10 cellular contexts compared by ENCODE assay signal in the genomic region with DNA sequence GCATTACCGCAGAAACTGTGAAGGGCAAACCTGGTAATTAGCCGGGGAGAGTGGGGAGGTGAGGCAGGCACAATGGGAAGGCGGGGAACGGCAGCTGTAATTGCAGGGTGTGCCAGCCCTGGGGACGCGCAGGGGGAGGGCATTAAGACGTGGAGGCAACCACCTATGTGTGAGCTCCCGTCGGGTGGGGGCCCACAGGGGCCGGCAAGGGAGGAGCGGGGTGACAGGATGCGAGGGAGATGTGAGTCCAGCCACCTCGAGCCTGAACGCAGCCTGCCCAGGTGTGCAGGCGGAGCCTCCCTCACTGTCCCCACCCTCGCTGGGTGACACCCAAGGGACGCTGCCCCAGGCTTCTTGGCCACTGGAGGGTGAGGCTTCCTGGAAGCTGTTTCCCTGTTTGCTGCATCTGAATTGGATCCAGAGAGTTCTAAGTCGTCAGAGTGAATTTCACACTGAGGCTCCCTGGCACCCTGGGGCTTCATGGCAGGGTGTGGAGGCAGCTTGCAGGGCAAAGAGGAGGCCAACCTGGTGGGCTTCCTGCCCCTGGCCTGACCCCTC.
DNase-seq lines count a peak whose midpoint lies in the region; ATAC-seq and TF ChIP-seq lines count a peak whose summit lies in the region.
"Had no signal": no experiment of that assay in that cellular context is flagged by ENCODE, and none has a peak within 500 bp of the region (broad histone marks: within the 10 kb centered on the region; RNA-seq: fewer than 3 reads in every experiment).

No MANE protein-coding gene starts in this region.

- H3K4me3 Mint-ChIP-seq in brain: peak overlapping the region in 1 of 5 experiments; percentile 18
- H3K4me3 Mint-ChIP-seq in activated CD4-positive, alpha-beta memory T cell treated with anti-CD3 and anti-CD28 coated beads for 36 hours: no peak overlapping the region

- POLR2A ChIA-PET in activated CD4-positive, alpha-beta memory T cell treated with anti-CD3 and anti-CD28 coated beads for 36 hours (lab: Charles Lee): no interaction called here

- H3K27ac ChIP-seq in muscle layer of duodenum (ENCODE audit: low read length): peak overlapping the region; percentile 60

- no peak overlapping the region for H3K4me3 ChIP-seq in MG63
- H3K4me3 ChIP-seq in muscle layer of duodenum (ENCODE audit: low read depth in 1 of 2, low read length in 2 of 2): no peak overlapping the region

- DNase-seq in COLO668 (lab: John Stamatoyannopoulos, UW; ENCODE audit: unreplicated experiment): peak; percentile 65
- peak; percentile 56 for DNase-seq in MG63
- no peak for DNase-seq in activated CD4-positive, alpha-beta memory T cell treated with anti-CD3 and anti-CD28 coated beads for 36 hours
- DNase-seq: activated T-cell treated with anti-CD3 and anti-CD28 coated beads for 4 hours, NCI-H524 had no signal

- peaks cover 0 to 14% of the 10 kb centered on the region in 2 donors for H3K4me1 ChIP-seq in muscle layer of duodenum (ENCODE audit: control insufficient read depth in 1 of 2, insufficient read depth in 2 of 2, low read length in 2 of 2)

- H3K36me3 ChIP-seq in MG63 (no peaks in the 10 kb centered on the region), muscle layer of duodenum (ENCODE audit: control insufficient read depth in 1 of 2, insufficient read depth in 2 of 2, low read length in 2 of 2) (no peaks in the 10 kb centered on the region)

- peaks cover 5% of the 10 kb centered on the region for H3K27me3 Mint-ChIP-seq in brain
- no peaks in the 10 kb centered on the region for H3K27me3 Mint-ChIP-seq in activated CD4-positive, alpha-beta memory T cell treated with anti-CD3 and anti-CD28 coated beads for 36 hours

- no peak for TF ChIP-seq CTCF in brain (conservative IDR thresholded peaks at IDR 0.05)

- ATAC-seq in HG03460 (IDR thresholded peaks at IDR 0.05; ENCODE audit: unreplicated experiment) (no peak), HG03442 (IDR thresholded peaks at IDR 0.05; ENCODE audit: unreplicated experiment) (no peak), GM18907 (IDR thresholded peaks at IDR 0.05; ENCODE audit: unreplicated experiment) (no peak)

- H3K36me3 Mint-ChIP-seq in brain: no peaks in the 10 kb centered on the region
- H3K36me3 Mint-ChIP-seq in activated CD4-positive, alpha-beta memory T cell treated with anti-CD3 and anti-CD28 coated beads for 36 hours: no peaks in the 10 kb centered on the region

- H3K27me3 ChIP-seq in MG63 (no peaks in the 10 kb centered on the region), muscle layer of duodenum (ENCODE audit: low read depth, low read length) (no peaks in the 10 kb centered on the region)

- intact Hi-C loops in activated CD4-positive, alpha-beta memory T cell treated with anti-CD3 and anti-CD28 coated beads for 36 hours (cut with micrococcal nuclease): no loop called here

- CTCF ChIA-PET in activated CD4-positive, alpha-beta memory T cell treated with anti-CD3 and anti-CD28 coated beads for 36 hours (lab: Charles Lee): interaction anchor here (1.2 kb wide), 1 partner anchor 269 kb away, joined by 3 read pairs; no protein-coding TSS in a partner anchor

- peaks cover 51% of the 10 kb centered on the region for H3K4me1 Mint-ChIP-seq in brain
- H3K4me1 Mint-ChIP-seq in activated CD4-positive, alpha-beta memory T cell treated with anti-CD3 and anti-CD28 coated beads for 36 hours (ENCODE audit: low read depth): peaks cover 20% of the 10 kb centered on the region

- peaks cover 0 to 2% (median 0%) of the 10 kb centered on the region in 5 experiments for H3K9me3 Mint-ChIP-seq in brain
- H3K9me3 Mint-ChIP-seq in activated CD4-positive, alpha-beta memory T cell treated with anti-CD3 and anti-CD28 coated beads for 36 hours: no peaks in the 10 kb centered on the region

- no peaks in the 10 kb centered on the region for H3K9me3 ChIP-seq in MG63
- no peaks in the 10 kb centered on the region for H3K9me3 ChIP-seq in muscle layer of duodenum (ENCODE audit: control insufficient read depth in 1 of 2, low read length in 2 of 2)

- peak overlapping the region in 3 of 5 experiments; percentile 11 to 84 (median 65) for H3K27ac Mint-ChIP-seq in brain
- H3K27ac Mint-ChIP-seq in activated CD4-positive, alpha-beta memory T cell treated with anti-CD3 and anti-CD28 coated beads for 36 hours: no peak overlapping the region
